In the genomic region with DNA sequence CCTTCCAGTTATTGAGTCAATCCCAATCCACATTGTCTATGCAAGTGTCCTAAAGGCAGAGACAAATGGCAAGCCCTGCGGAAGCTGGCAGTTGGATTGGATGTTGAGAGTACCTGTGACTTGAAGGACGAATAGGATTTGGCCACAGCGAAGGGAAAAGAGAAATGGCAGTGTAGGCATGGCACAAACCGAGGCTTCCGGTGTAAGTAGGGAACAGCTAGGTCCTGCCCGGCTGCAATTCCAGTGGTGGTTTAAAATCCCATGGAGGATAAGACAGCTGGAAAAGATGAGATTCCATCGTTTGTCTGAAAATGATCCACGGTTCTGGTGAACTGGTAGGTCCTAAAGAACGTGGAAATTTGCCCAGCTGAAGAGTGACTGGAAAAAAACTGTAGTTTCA, we compare ENCODE assay signal across 40 cellular contexts.
"Had no signal": no experiment of that assay in that cellular context is flagged by ENCODE, and none has a peak within 500 bp of the region (broad histone marks: within the 10 kb centered on the region; RNA-seq: fewer than 3 reads in every experiment).

No MANE protein-coding gene starts in this region.

- H3K27me3 Mint-ChIP-seq: activated CD4-positive, alpha-beta memory T cell treated with anti-CD3 and anti-CD28 coated beads for 36 hours; activated CD4-positive, alpha-beta T cell treated with anti-CD3 and anti-CD28 coated beads, Interleukin-2, amount 10 ng/mL, durations not matched to agents 24 days and 14 days; activated CD8-positive, alpha-beta T cell treated with anti-CD3 and anti-CD28 coated beads for 36 hours; activated naive CD8-positive, alpha-beta T cell treated with anti-CD3 and anti-CD28 coated beads for 36 hours; central memory CD8-positive, alpha-beta T cell had no signal

- H3K4me1 ChIP-seq: adrenal gland, body of pancreas, breast epithelium had no signal

- DNase-seq: activated CD4-positive, alpha-beta memory T cell treated with anti-CD3 and anti-CD28 coated beads for 36 hours; activated CD4-positive, alpha-beta T cell treated with anti-CD3 and anti-CD28 coated beads for 4 hours; activated CD4-positive, alpha-beta T cell treated with anti-CD3 and anti-CD28 coated beads, Interleukin-2, amount 10 ng/mL, durations not matched to agents 24 days and 14 days; activated CD4-positive, alpha-beta T cell treated with anti-CD3 and anti-CD28 coated beads, Interleukin-2, amount 50 U/mL, for 1 hour; activated CD4-positive, alpha-beta T cell treated with anti-CD3 and anti-CD28 coated beads, Interleukin-2, amount 50 U/mL, for 4 hours; activated CD4-positive, CD25-positive, alpha-beta regulatory T cell; activated CD8-positive, alpha-beta memory T cell treated with anti-CD3 and anti-CD28 coated beads, Interleukin-2, amount 50 U/mL, for 4 hours; activated CD8-positive, alpha-beta T cell treated with anti-CD3 and anti-CD28 coated beads for 36 hours; activated effector memory CD4-positive, alpha-beta T cell treated with anti-CD3 and anti-CD28 coated beads, Interleukin-2, amount 50 U/mL, for 16 hours; activated gamma-delta T cell treated with Interleukin-2 at 50 U/mL for 16 hours; activated naive CD4-positive, alpha-beta T cell; activated naive CD4-positive, alpha-beta T cell treated with anti-CD3 and anti-CD28 coated beads for 36 hours; activated naive CD4-positive, alpha-beta T cell treated with anti-CD3 and anti-CD28 coated beads, Interleukin-2, amount 50 U/mL, for 16 hours; activated naive CD8-positive, alpha-beta T cell treated with anti-CD3 and anti-CD28 coated beads for 36 hours; activated T-cell treated with anti-CD3 and anti-CD28 coated beads for 4 hours; activated T-cell treated with anti-CD3 and anti-CD28 coated beads, Interleukin-2, amount 50 U/mL, for 1 hour; activated T-cell treated with anti-CD3 and anti-CD28 coated beads, Interleukin-2, amount 50 U/mL, for 4 hours; activated T-cell treated with anti-CD3 and anti-CD28 coated beads, Interleukin-2, amount 50 U/mL, for 72 hours; adrenal gland; amniotic stem cell; aorta; body of pancreas; brain microvascular endothelial cell; caudate nucleus; cerebellar nuclear complex; SW 1271; T-helper 1 cell; T-helper 2 cell; T-helper 9 cell; WERI-Rb-1 had no signal

- H3K4me3 Mint-ChIP-seq: activated CD4-positive, alpha-beta memory T cell treated with anti-CD3 and anti-CD28 coated beads for 36 hours; activated CD4-positive, alpha-beta T cell treated with anti-CD3 and anti-CD28 coated beads, Interleukin-2, amount 10 ng/mL, durations not matched to agents 24 days and 14 days; activated CD8-positive, alpha-beta T cell treated with anti-CD3 and anti-CD28 coated beads for 36 hours; activated naive CD4-positive, alpha-beta T cell treated with anti-CD3 and anti-CD28 coated beads for 36 hours; activated naive CD8-positive, alpha-beta T cell treated with anti-CD3 and anti-CD28 coated beads for 36 hours; activated T-cell treated with anti-CD3 and anti-CD28 coated beads, Interleukin-2, amount 50 U/mL, for 4 hours; activated T-cell treated with anti-CD3 and anti-CD28 coated beads, Interleukin-2, amount 50 U/mL, for 72 hours; activated T-helper 1 cell treated with anti-CD3 and anti-CD28 coated beads, Interleukin-12 subunit alpha, Interleukin-12 subunit beta, Interleukin-2, Interleukin-4 antibody, amounts not matched to agents 30 ng/mL and 10 ng/mL and 1 ng/mL, durations not matched to agents 14 hours and 24 hours and 36 hours; activated T-helper 17 cell treated with anti-CD3 and anti-CD28 coated beads, Interleukin-2, amount 50 U/mL, for 72 hours; central memory CD8-positive, alpha-beta T cell; T-helper 1 cell treated with Interleukin-12 subunit alpha and Interleukin-12 subunit beta and Interleukin-4 antibody, amounts not matched to agents 30 μg/mL and 1 μg/mL, for 36 hours; T-helper 2 cell treated with Interferon-gamma antibody and Interleukin-4, amounts not matched to agents 5 μg/mL and 100 μg/mL, for 36 hours; WTC11 had no signal

- H3K27me3 ChIP-seq: body of pancreas, brain microvascular endothelial cell, cardiac muscle cell had no signal

- H3K27ac ChIP-seq: adrenal gland, body of pancreas, brain microvascular endothelial cell, breast epithelium, cardiac muscle cell, WERI-Rb-1 had no signal

- H3K36me3 ChIP-seq: adrenal gland, brain microvascular endothelial cell, breast epithelium, cardiac muscle cell, WERI-Rb-1 had no signal

- H3K9me3 ChIP-seq: adrenal gland, body of pancreas, breast epithelium had no signal

- ATAC-seq: activated CD4-positive, CD25-positive, alpha-beta regulatory T cell treated with anti-CD3 and anti-CD28 coated beads, Interleukin-2, amount 50 U/mL, for 24 hours; activated CD8-positive, alpha-beta T cell treated with anti-CD3 and anti-CD28 coated beads for 36 hours; activated naive CD4-positive, alpha-beta T cell treated with anti-CD3 and anti-CD28 coated beads, Interleukin-2, amount 50 U/mL, for 72 hours; activated T-cell treated with anti-CD3 and anti-CD28 coated beads, Interleukin-2, amount 50 U/mL, for 4 hours; activated T-cell treated with anti-CD3 and anti-CD28 coated beads, Interleukin-2, amount 50 U/mL, for 72 hours; activated T-helper 17 cell treated with anti-CD3 and anti-CD28 coated beads, Interleukin-2, amount 50 U/mL, for 72 hours; body of pancreas; WTC11 had no signal

- H3K36me3 Mint-ChIP-seq: activated CD4-positive, alpha-beta memory T cell treated with anti-CD3 and anti-CD28 coated beads for 36 hours; activated naive CD4-positive, alpha-beta T cell treated with anti-CD3 and anti-CD28 coated beads, Interleukin-2, amount 50 U/mL, for 72 hours; activated naive CD8-positive, alpha-beta T cell treated with anti-CD3 and anti-CD28 coated beads for 36 hours had no signal

- H3K9me3 Mint-ChIP-seq: activated CD4-positive, alpha-beta memory T cell treated with anti-CD3 and anti-CD28 coated beads for 36 hours; activated CD4-positive, alpha-beta T cell treated with anti-CD3 and anti-CD28 coated beads, Interleukin-2, amount 10 ng/mL, durations not matched to agents 24 days and 14 days; activated CD8-positive, alpha-beta T cell treated with anti-CD3 and anti-CD28 coated beads for 36 hours; activated naive CD4-positive, alpha-beta T cell treated with anti-CD3 and anti-CD28 coated beads for 36 hours; activated naive CD4-positive, alpha-beta T cell treated with anti-CD3 and anti-CD28 coated beads, Interleukin-2, amount 50 U/mL, for 72 hours; activated naive CD8-positive, alpha-beta T cell treated with anti-CD3 and anti-CD28 coated beads for 36 hours; activated T-cell treated with anti-CD3 and anti-CD28 coated beads, Interleukin-2, amount 50 U/mL, for 4 hours; activated T-cell treated with anti-CD3 and anti-CD28 coated beads, Interleukin-2, amount 50 U/mL, for 72 hours; activated T-helper 1 cell treated with anti-CD3 and anti-CD28 coated beads, Interleukin-12 subunit alpha, Interleukin-12 subunit beta, Interleukin-2, Interleukin-4 antibody, amounts not matched to agents 30 ng/mL and 10 ng/mL and 1 ng/mL, durations not matched to agents 14 hours and 24 hours and 36 hours; activated T-helper 17 cell treated with anti-CD3 and anti-CD28 coated beads, Interleukin-2, amount 50 U/mL, for 72 hours; central memory CD8-positive, alpha-beta T cell; T-helper 1 cell treated with Interleukin-12 subunit alpha and Interleukin-12 subunit beta and Interleukin-4 antibody, amounts not matched to agents 30 μg/mL and 1 μg/mL, for 36 hours; T-helper 2 cell treated with Interferon-gamma antibody and Interleukin-4, amounts not matched to agents 5 μg/mL and 100 μg/mL, for 36 hours had no signal

- H3K4me1 Mint-ChIP-seq: activated CD4-positive, alpha-beta T cell treated with anti-CD3 and anti-CD28 coated beads, Interleukin-2, amount 10 ng/mL, durations not matched to agents 24 days and 14 days; activated naive CD8-positive, alpha-beta T cell treated with anti-CD3 and anti-CD28 coated beads for 36 hours; activated T-helper 17 cell treated with anti-CD3 and anti-CD28 coated beads, Interleukin-2, amount 50 U/mL, for 72 hours; central memory CD8-positive, alpha-beta T cell; WTC11 had no signal

- H3K4me3 ChIP-seq: adrenal gland, body of pancreas, breast epithelium, cardiac muscle cell had no signal

- H3K27ac Mint-ChIP-seq: activated CD4-positive, alpha-beta memory T cell treated with anti-CD3 and anti-CD28 coated beads for 36 hours; activated CD4-positive, alpha-beta T cell treated with anti-CD3 and anti-CD28 coated beads, Interleukin-2, amount 10 ng/mL, durations not matched to agents 24 days and 14 days; activated CD8-positive, alpha-beta T cell treated with anti-CD3 and anti-CD28 coated beads for 36 hours; activated naive CD4-positive, alpha-beta T cell treated with anti-CD3 and anti-CD28 coated beads for 36 hours; activated naive CD4-positive, alpha-beta T cell treated with anti-CD3 and anti-CD28 coated beads, Interleukin-2, amount 50 U/mL, for 72 hours; activated naive CD8-positive, alpha-beta T cell treated with anti-CD3 and anti-CD28 coated beads for 36 hours; activated T-cell treated with anti-CD3 and anti-CD28 coated beads, Interleukin-2, amount 50 U/mL, for 72 hours; activated T-helper 1 cell treated with anti-CD3 and anti-CD28 coated beads, Interleukin-12 subunit alpha, Interleukin-12 subunit beta, Interleukin-2, Interleukin-4 antibody, amounts not matched to agents 30 ng/mL and 10 ng/mL and 1 ng/mL, durations not matched to agents 14 hours and 24 hours and 36 hours; activated T-helper 17 cell treated with anti-CD3 and anti-CD28 coated beads, Interleukin-2, amount 50 U/mL, for 72 hours; T-helper 1 cell treated with Interleukin-12 subunit alpha and Interleukin-12 subunit beta and Interleukin-4 antibody, amounts not matched to agents 30 μg/mL and 1 μg/mL, for 36 hours; T-helper 2 cell treated with Interferon-gamma antibody and Interleukin-4, amounts not matched to agents 5 μg/mL and 100 μg/mL, for 36 hours; WTC11 had no signal
